Comparison of ENCODE assay signal across 25 cellular contexts in the genomic region with DNA sequence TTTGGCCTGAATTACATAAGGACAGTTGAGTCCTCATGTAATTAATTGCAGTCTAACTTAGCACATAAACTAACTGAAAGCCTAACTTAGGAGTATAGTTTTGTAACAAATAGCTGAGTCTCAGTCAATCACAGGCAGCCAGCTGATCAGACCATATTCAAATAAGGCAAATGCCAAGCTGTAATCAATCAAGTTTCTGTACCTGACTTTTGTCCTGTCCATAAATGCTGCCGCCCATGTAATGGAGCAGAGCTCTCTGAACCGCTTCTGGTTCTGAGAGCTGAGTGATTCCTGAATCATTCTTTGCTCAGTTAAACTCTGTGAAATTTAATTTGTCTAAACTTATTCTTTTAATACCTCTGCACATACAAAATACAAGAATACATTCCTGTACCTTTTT.
DNase-seq lines count a peak whose midpoint lies in the region; ATAC-seq and TF ChIP-seq lines count a peak whose summit lies in the region.
"Had no signal": no experiment of that assay in that cellular context is flagged by ENCODE, and none has a peak within 500 bp of the region (broad histone marks: within the 10 kb centered on the region; RNA-seq: fewer than 3 reads in every experiment).

No MANE protein-coding gene starts in this region.

- H3K27ac Mint-ChIP-seq in activated CD8-positive, alpha-beta T cell treated with anti-CD3 and anti-CD28 coated beads, Interleukin-2, amount 10 ng/mL, durations not matched to agents 7 days and 5 days, result peak overlapping the region; percentile 25
- no peak overlapping the region for H3K27ac Mint-ChIP-seq in activated CD8-positive, alpha-beta T cell treated with anti-CD3 and anti-CD28 coated beads for 36 hours
- peak overlapping the region in 7 of 9 donors; percentile 3 to 82 (median 71) for H3K27ac Mint-ChIP-seq in naive thymus-derived CD4-positive, alpha-beta T cell
- no peak overlapping the region for H3K27ac Mint-ChIP-seq in endodermal cell

- no peak for ATAC-seq in activated CD8-positive, alpha-beta T cell treated with anti-CD3 and anti-CD28 coated beads, Interleukin-2, amount 10 ng/mL, durations not matched to agents 7 days and 5 days
- ATAC-seq in activated CD8-positive, alpha-beta T cell treated with anti-CD3 and anti-CD28 coated beads for 36 hours, result no peak
- peak; percentile 24 for ATAC-seq in GM18867 (IDR thresholded peaks at IDR 0.05; ENCODE audit: unreplicated experiment)
- ATAC-seq in RWPE2 (ENCODE audit: low read depth), result no peak
- no peak for ATAC-seq in naive thymus-derived CD4-positive, alpha-beta T cell
- no peak for ATAC-seq in HG03457 (IDR thresholded peaks at IDR 0.05; ENCODE audit: unreplicated experiment)

- H3K4me1 ChIP-seq in RWPE2 (ENCODE audit: insufficient read depth, poor library complexity, severe bottlenecking) (peaks cover 13% of the 10 kb centered on the region), endodermal cell (ENCODE audit: control insufficient read depth, insufficient read depth, low read length) (no peaks in the 10 kb centered on the region)
- H3K4me1 ChIP-seq in naive thymus-derived CD4-positive, alpha-beta T cell (ENCODE audit: control insufficient read depth in 2 of 2, insufficient read depth in 2 of 2, low read length in 2 of 2), result no peaks in the 10 kb centered on the region
- H3K4me1 ChIP-seq: testis had no signal

- no peaks in the 10 kb centered on the region for H3K36me3 Mint-ChIP-seq in activated CD8-positive, alpha-beta T cell treated with anti-CD3 and anti-CD28 coated beads, Interleukin-2, amount 10 ng/mL, durations not matched to agents 7 days and 5 days (ENCODE audit: low read depth)
- H3K36me3 Mint-ChIP-seq in activated CD8-positive, alpha-beta T cell treated with anti-CD3 and anti-CD28 coated beads for 36 hours (ENCODE audit: low read depth), result no peaks in the 10 kb centered on the region
- no peaks in the 10 kb centered on the region for H3K36me3 Mint-ChIP-seq in naive thymus-derived CD4-positive, alpha-beta T cell
- H3K36me3 Mint-ChIP-seq in endodermal cell (ENCODE audit: low read depth), result no peaks in the 10 kb centered on the region

- H3K27ac ChIP-seq in RWPE2 (ENCODE audit: poor library complexity, severe bottlenecking) (peak overlapping the region; percentile 20), endodermal cell (ENCODE audit: low read depth, low read length) (no peak overlapping the region)
- no peak overlapping the region for H3K27ac ChIP-seq in naive thymus-derived CD4-positive, alpha-beta T cell (ENCODE audit: low read depth, low read length)
- H3K27ac ChIP-seq: brain microvascular endothelial cell, testis had no signal

- no peaks in the 10 kb centered on the region for H3K36me3 ChIP-seq in RWPE2 (ENCODE audit: low read depth)
- no peaks in the 10 kb centered on the region for H3K36me3 ChIP-seq in naive thymus-derived CD4-positive, alpha-beta T cell (ENCODE audit: control insufficient read depth in 2 of 3, insufficient read depth in 3 of 3, low read length in 3 of 3)
- H3K36me3 ChIP-seq in endodermal cell (ENCODE audit: control insufficient read depth, insufficient read depth, low read length), result no peaks in the 10 kb centered on the region
- H3K36me3 ChIP-seq: brain microvascular endothelial cell had no signal

- H3K4me1 Mint-ChIP-seq in activated CD8-positive, alpha-beta T cell treated with anti-CD3 and anti-CD28 coated beads, Interleukin-2, amount 10 ng/mL, durations not matched to agents 7 days and 5 days (ENCODE audit: low read depth), result peaks cover 21% of the 10 kb centered on the region
- H3K4me1 Mint-ChIP-seq in activated CD8-positive, alpha-beta T cell treated with anti-CD3 and anti-CD28 coated beads for 36 hours (ENCODE audit: low read depth), result peaks cover 11% of the 10 kb centered on the region
- H3K4me1 Mint-ChIP-seq in naive thymus-derived CD4-positive, alpha-beta T cell, result peaks cover 2 to 17% (median 15%) of the 10 kb centered on the region in 7 donors
- H3K4me1 Mint-ChIP-seq in endodermal cell, result peaks cover 18% of the 10 kb centered on the region

- no peaks in the 10 kb centered on the region for H3K9me3 Mint-ChIP-seq in activated CD8-positive, alpha-beta T cell treated with anti-CD3 and anti-CD28 coated beads, Interleukin-2, amount 10 ng/mL, durations not matched to agents 7 days and 5 days (ENCODE audit: insufficient read depth)
- H3K9me3 Mint-ChIP-seq in activated CD8-positive, alpha-beta T cell treated with anti-CD3 and anti-CD28 coated beads for 36 hours, result no peaks in the 10 kb centered on the region
- no peaks in the 10 kb centered on the region for H3K9me3 Mint-ChIP-seq in naive thymus-derived CD4-positive, alpha-beta T cell
- H3K9me3 Mint-ChIP-seq in endodermal cell, result no peaks in the 10 kb centered on the region
- H3K9me3 Mint-ChIP-seq: neural crest cell had no signal

- H3K9me3 ChIP-seq in RWPE2 (ENCODE audit: severe bottlenecking), result no peaks in the 10 kb centered on the region
- no peaks in the 10 kb centered on the region for H3K9me3 ChIP-seq in naive thymus-derived CD4-positive, alpha-beta T cell (ENCODE audit: control insufficient read depth in 2 of 3, low read length in 3 of 3)
- peaks cover 6% of the 10 kb centered on the region for H3K9me3 ChIP-seq in endodermal cell (ENCODE audit: control insufficient read depth, low read length)
- H3K9me3 ChIP-seq: testis had no signal

- no peak overlapping the region for H3K4me3 Mint-ChIP-seq in activated CD8-positive, alpha-beta T cell treated with anti-CD3 and anti-CD28 coated beads, Interleukin-2, amount 10 ng/mL, durations not matched to agents 7 days and 5 days
- no peak overlapping the region for H3K4me3 Mint-ChIP-seq in activated CD8-positive, alpha-beta T cell treated with anti-CD3 and anti-CD28 coated beads for 36 hours
- peak overlapping the region in 6 of 10 donors; percentile 14 to 63 (median 49) for H3K4me3 Mint-ChIP-seq in naive thymus-derived CD4-positive, alpha-beta T cell
- H3K4me3 Mint-ChIP-seq in endodermal cell, result no peak overlapping the region
- H3K4me3 Mint-ChIP-seq: neural crest cell had no signal

- WGBS in endodermal cell (ENCODE audit: insufficient coverage in 1 of 2, insufficient read length in 1 of 2), 2 experiments, result 0 to 46% methylated on average over 1 to 2 of the region's 2 CpGs

- H3K4me3 ChIP-seq in RWPE2 (ENCODE audit: severe bottlenecking) (no peak overlapping the region), endodermal cell (ENCODE audit: low read length) (no peak overlapping the region)
- no peak overlapping the region for H3K4me3 ChIP-seq in naive thymus-derived CD4-positive, alpha-beta T cell (ENCODE audit: low read length)
- H3K4me3 ChIP-seq: smooth muscle cell, testis had no signal

- peaks cover 3% of the 10 kb centered on the region for H3K27me3 Mint-ChIP-seq in activated CD8-positive, alpha-beta T cell treated with anti-CD3 and anti-CD28 coated beads, Interleukin-2, amount 10 ng/mL, durations not matched to agents 7 days and 5 days (ENCODE audit: low read depth)
- no peaks in the 10 kb centered on the region for H3K27me3 Mint-ChIP-seq in activated CD8-positive, alpha-beta T cell treated with anti-CD3 and anti-CD28 coated beads for 36 hours
- H3K27me3 Mint-ChIP-seq in naive thymus-derived CD4-positive, alpha-beta T cell, result peaks cover 0 to 16% (median 0%) of the 10 kb centered on the region in 5 donors
- H3K27me3 Mint-ChIP-seq in endodermal cell (ENCODE audit: insufficient read depth), result no peaks in the 10 kb centered on the region

- POLR2A ChIA-PET in activated CD8-positive, alpha-beta T cell treated with anti-CD3 and anti-CD28 coated beads, Interleukin-2, amount 10 ng/mL, durations not matched to agents 7 days and 5 days (lab: Charles Lee), result interaction anchor here (0.8 kb wide), 1 partner anchor 334 kb away, joined by 3 read pairs; no protein-coding TSS in a partner anchor
- POLR2A ChIA-PET in activated CD8-positive, alpha-beta T cell treated with anti-CD3 and anti-CD28 coated beads for 36 hours (lab: Charles Lee), result interaction anchor here (0.6 to 1.3 kb wide), 2 partner anchors 28 to 351 kb away, joined by 3 read pairs; no protein-coding TSS in a partner anchor
- POLR2A ChIA-PET in naive thymus-derived CD4-positive, alpha-beta T cell (lab: Charles Lee), result interaction anchor here (1.3 kb wide), 1 partner anchor 333 kb away, joined by 5 read pairs; no protein-coding TSS in a partner anchor

- H3K27me3 ChIP-seq in RWPE2 (ENCODE audit: insufficient read depth, poor library complexity, severe bottlenecking) (no peaks in the 10 kb centered on the region), endodermal cell (ENCODE audit: control insufficient read depth, insufficient read depth, low read length, poor library complexity, severe bottlenecking) (no peaks in the 10 kb centered on the region)
- H3K27me3 ChIP-seq in naive thymus-derived CD4-positive, alpha-beta T cell (ENCODE audit: control insufficient read depth in 2 of 2, insufficient read depth in 2 of 2, low read length in 2 of 2), result no peaks in the 10 kb centered on the region
- H3K27me3 ChIP-seq: brain microvascular endothelial cell, testis had no signal

- intact Hi-C loops in activated CD8-positive, alpha-beta T cell treated with anti-CD3 and anti-CD28 coated beads for 36 hours (cut with micrococcal nuclease), result loop anchor here (2.0 to 5.0 kb wide), 2 partner anchors 287 to 333 kb away; no protein-coding TSS in a partner anchor
- intact Hi-C loops in naive thymus-derived CD4-positive, alpha-beta T cell (cut with micrococcal nuclease), result loop anchor here (1.0 to 10.0 kb wide), 9 partner anchors 36 to 1165 kb away; a partner anchor contains a TSS

- H3K9ac ChIP-seq in endodermal cell (ENCODE audit: extremely low read depth, low read length, poor library complexity, severe bottlenecking), result no peak overlapping the region
- H3K9ac ChIP-seq: parathyroid adenoma had no signal

- DNase-seq in activated CD8-positive, alpha-beta T cell treated with anti-CD3 and anti-CD28 coated beads, Interleukin-2, amount 10 ng/mL, durations not matched to agents 7 days and 5 days, result no peak
- no peak for DNase-seq in activated CD8-positive, alpha-beta T cell treated with anti-CD3 and anti-CD28 coated beads for 36 hours
- DNase-seq in RWPE2 (ENCODE audit: low spot score), result no peak
- no peak for DNase-seq in naive thymus-derived CD4-positive, alpha-beta T cell
- no peak for DNase-seq in cerebellar cortex (ENCODE audit: low spot score)
- DNase-seq in endodermal cell, result no peak
- DNase-seq: activated CD4-positive, alpha-beta T cell treated with anti-CD3 and anti-CD28 coated beads for 4 hours; activated naive CD4-positive, alpha-beta T cell treated with anti-CD3 and anti-CD28 coated beads, Interleukin-2, amount 50 U/mL, for 16 hours; amygdala; DMS153; H7; left cardiac atrium; NCI-H2029 treated with DMSO at 0.1 percent for 48 hours; NK-92 treated with Interleukin-12 subunit alpha and Interleukin-12 subunit beta, amount 100 ng/mL, for 24 hours; Right ventricle myocardium superior; stimulated activated CD4-positive, alpha-beta T cell treated with anti-CD3 and anti-CD28 coated beads, Interleukin-1b, Interleukin-23, amount 100 ng/mL, for 48 hours; stimulated activated naive CD8-positive, alpha-beta T cell treated with anti-CD3 and anti-CD28 coated beads, Interleukin-15, Interleukin-2, amounts not matched to agents 100 U/mL and 50 U/mL, for 24 hours; T-helper 9 cell; testis had no signal

- CTCF ChIA-PET in activated CD8-positive, alpha-beta T cell treated with anti-CD3 and anti-CD28 coated beads, Interleukin-2, amount 10 ng/mL, durations not matched to agents 7 days and 5 days (lab: Charles Lee), result interaction anchor here (0.6 to 5.0 kb wide), 35 partner anchors 9 to 364 kb away, joined by 3 to 83 read pairs (median 4); no protein-coding TSS in a partner anchor
- CTCF ChIA-PET in activated CD8-positive, alpha-beta T cell treated with anti-CD3 and anti-CD28 coated beads for 36 hours (lab: Charles Lee), result interaction anchor here (0.6 to 2.9 kb wide), 37 partner anchors 9 to 376 kb away, joined by 3 to 31 read pairs (median 3); no protein-coding TSS in a partner anchor
- CTCF ChIA-PET in naive thymus-derived CD4-positive, alpha-beta T cell (lab: Charles Lee), result interaction anchor here (0.7 to 3.0 kb wide), 4 partner anchors 256 to 407 kb away, joined by 3 to 49 read pairs (median 3); no protein-coding TSS in a partner anchor

- TF ChIP-seq CTCF in activated CD8-positive, alpha-beta T cell treated with anti-CD3 and anti-CD28 coated beads for 36 hours (IDR thresholded peaks at IDR 0.05), result no peak
- TF ChIP-seq CTCF in RWPE2 (IDR thresholded peaks at IDR 0.05; ENCODE audit: poor library complexity, severe bottlenecking) (no peak), endodermal cell (conservative IDR thresholded peaks at IDR 0.05) (no peak)

Comparison
In these comparisons a context has a peak if more than half of its experiments do, and no peak if none do; other contexts are left out.
1. H3K27ac Mint-ChIP-seq: peak in activated CD8-positive, alpha-beta T cell treated with anti-CD3 and anti-CD28 coated beads, Interleukin-2, amount 10 ng/mL, durations not matched to agents 7 days and 5 days (single experiment) and naive thymus-derived CD4-positive, alpha-beta T cell (7 of 9); none in activated CD8-positive, alpha-beta T cell treated with anti-CD3 and anti-CD28 coated beads for 36 hours (single experiment) and endodermal cell (single experiment).
2. H3K4me3 Mint-ChIP-seq: peak in naive thymus-derived CD4-positive, alpha-beta T cell (6 of 10); none in activated CD8-positive, alpha-beta T cell treated with anti-CD3 and anti-CD28 coated beads, Interleukin-2, amount 10 ng/mL, durations not matched to agents 7 days and 5 days (single experiment), activated CD8-positive, alpha-beta T cell treated with anti-CD3 and anti-CD28 coated beads for 36 hours (single experiment) and endodermal cell (single experiment).